Comparison of ENCODE assay signal across 8 cellular contexts in genomic region chr13:113759525-113760137, GRCh38. TPM values are rescaled to one million over a fixed set of nuclear protein-coding genes. Genes with fewer than 3 reads are reported as not detected.
DNase-seq lines count a peak whose midpoint lies in the region; ATAC-seq and TF ChIP-seq lines count a peak whose summit lies in the region.

No MANE protein-coding gene starts in this region.

- no peak for TF ChIP-seq POLR2A in lower leg skin (IDR thresholded peaks at IDR 0.05)

- H3K4me3 ChIP-seq in choroid plexus epithelial cell (ENCODE audit: low read depth, low read length) (peak overlapping the region; percentile 60), lower leg skin (ENCODE audit: low read depth, poor library complexity, severe bottlenecking) (peak overlapping the region; percentile 45), thymus (ENCODE audit: low read length) (peak overlapping the region; percentile 56)

- intact Hi-C loops in lower leg skin (cut with DNase I; ENCODE audit: low total_unique reads), result no loop called here

- H3K27me3 ChIP-seq in thymus (ENCODE audit: control insufficient read depth, insufficient read depth), result peaks cover 16% of the 10 kb centered on the region

- DNase-seq in ELR (ENCODE audit: low read depth) (peak; percentile 35), NCI-H146 (lab: John Stamatoyannopoulos, UW) (peak; percentile 44), choroid plexus epithelial cell (ENCODE audit: low read depth) (peak; percentile 7), lower leg skin (ENCODE audit: low spot score in 2 of 2) (peak in 1 of 2 donors; percentile 89), superior temporal gyrus (ENCODE audit: extremely low spot score) (no peak)

- H3K27ac ChIP-seq in thymus (ENCODE audit: low read depth), result no peak overlapping the region

- H3K36me3 ChIP-seq in thymus (ENCODE audit: control insufficient read depth, insufficient read depth), result no peaks in the 10 kb centered on the region

- H3K9me3 ChIP-seq in thymus (ENCODE audit: control insufficient read depth), result no peaks in the 10 kb centered on the region

- ATAC-seq in GM19023 (IDR thresholded peaks at IDR 0.05; ENCODE audit: unreplicated experiment), result no peak
- no peak for ATAC-seq in GM19351 (IDR thresholded peaks at IDR 0.05; ENCODE audit: unreplicated experiment)

- WGBS in lower leg skin, 2 donors, result 2 to 3% methylated on average over 26 of the region's 26 CpGs
- WGBS in thymus, result 3% methylated on average over 26 of the region's 26 CpGs

- no peak for TF ChIP-seq CTCF in choroid plexus epithelial cell (conservative IDR thresholded peaks at IDR 0.05; ENCODE audit: low read depth, low read length)
- no peak for TF ChIP-seq CTCF in lower leg skin (IDR thresholded peaks at IDR 0.05)

- peaks cover 3% of the 10 kb centered on the region for H3K4me1 ChIP-seq in thymus (ENCODE audit: control insufficient read depth, insufficient read depth, low read length)

RNA-seq across cellular contexts. Expression of gene TMEM255B, which starts 0.6 kb away (rescaled TPM):
- 1 to 10 TPM; 2.0 to 4.8 (median 3.4) TPM for total RNA-seq in lower leg skin
- polyA plus RNA-seq in thymus, result 7.2 TPM
